In the genomic region with DNA sequence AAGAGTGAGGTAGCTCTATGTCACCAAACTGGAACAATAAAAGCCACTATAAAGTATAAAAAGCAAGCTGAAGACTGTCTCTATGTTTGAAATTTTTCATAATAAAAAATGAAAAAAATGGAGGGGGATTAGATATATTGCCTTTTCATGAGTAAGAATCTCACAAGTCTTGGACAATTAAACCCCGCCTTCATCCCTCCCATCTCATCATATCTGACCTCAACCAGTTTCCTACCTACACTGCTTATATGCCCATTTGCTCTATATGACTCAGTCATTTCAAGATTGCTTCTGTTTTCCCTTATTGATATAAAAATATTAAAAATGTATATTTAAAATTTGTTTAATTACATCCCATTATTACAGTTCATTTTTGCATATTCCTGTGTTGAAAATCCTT, we compare ENCODE assay signal across 15 cellular contexts. TPM values are rescaled to one million over a fixed set of nuclear protein-coding genes. Genes with fewer than 3 reads are reported as not detected.
DNase-seq lines count a peak whose midpoint lies in the region; ATAC-seq and TF ChIP-seq lines count a peak whose summit lies in the region.
"Had no signal": no experiment of that assay in that cellular context is flagged by ENCODE, and none has a peak within 500 bp of the region (broad histone marks: within the 10 kb centered on the region; RNA-seq: fewer than 3 reads in every experiment).

No MANE protein-coding gene starts in this region.

- peak overlapping the region; percentile 97 for H3K27ac Mint-ChIP-seq in CD4-positive, alpha-beta T cell
- H3K27ac Mint-ChIP-seq in T-cell (peak overlapping the region; percentile 19 to 58), CD14-positive monocyte (no peak overlapping the region)
- H3K27ac Mint-ChIP-seq in stimulated activated memory B cell treated with anti-CD40 and anti-IgM and Interleukin-4, amounts not matched to agents 10 μg/mL and 1 μg/mL and 100 μg/mL, for 72 hours: no peak overlapping the region

- no peaks in the 10 kb centered on the region for H3K27me3 Mint-ChIP-seq in CD4-positive, alpha-beta T cell
- no peaks in the 10 kb centered on the region for H3K27me3 Mint-ChIP-seq in T-cell
- H3K27me3 Mint-ChIP-seq in stimulated activated memory B cell treated with anti-CD40 and anti-IgM and Interleukin-4, amounts not matched to agents 10 μg/mL and 1 μg/mL and 100 μg/mL, for 72 hours: no peaks in the 10 kb centered on the region
- no peaks in the 10 kb centered on the region for H3K27me3 Mint-ChIP-seq in CD14-positive monocyte (ENCODE audit: low read depth in 3 of 3)
- H3K27me3 Mint-ChIP-seq: naive thymus-derived CD8-positive, alpha-beta T cell had no signal

- H3F3A ChIP-seq in GM23248 (ENCODE audit: insufficient read depth): peaks cover 26% of the 10 kb centered on the region

- H3K79me2 ChIP-seq in GM23248 (ENCODE audit: insufficient read depth): peaks cover 84% of the 10 kb centered on the region

- POLR2A ChIA-PET in CD4-positive, alpha-beta T cell (lab: Charles Lee): no interaction called here
- POLR2A ChIA-PET in T-cell (lab: Charles Lee): interaction anchor here (0.6 kb wide), 2 partner anchors 15 to 76 kb away, joined by 5 to 6 read pairs; no protein-coding TSS in a partner anchor

- H3K36me3 ChIP-seq in GM23248 (ENCODE audit: low read depth): no peaks in the 10 kb centered on the region
- no peaks in the 10 kb centered on the region for H3K36me3 ChIP-seq in ovary
- H3K36me3 ChIP-seq: tibial nerve had no signal

- intact Hi-C loops in CD4-positive, alpha-beta T cell (cut with DNase I, micrococcal nuclease): loop anchor here in 1 of 2 experiments (5.0 to 10.0 kb wide), 2 partner anchors 62 to 591 kb away; partner anchors contain the start of gene VARS2
- intact Hi-C loops in CD14-positive monocyte (cut with micrococcal nuclease): loop anchor here in 1 of 2 donors (10.0 kb wide), 1 partner anchor 259 kb away; the partner anchor contains the start of genes POLR1H and PPP1R11
- intact Hi-C loops in ovary (cut with DNase I): no loop called here

- no peak for TF ChIP-seq POLR2A in ovary (IDR thresholded peaks at IDR 0.05)

- DNase-seq in CD4-positive, alpha-beta T cell: no peak
- DNase-seq in GM23248 (peak; percentile 19), T-cell (no peak), epithelial cell of esophagus (ENCODE audit: low read depth) (peak; percentile 48), CD14-positive monocyte (ENCODE audit: low spot score) (no peak), ovary (no peak), medulla oblongata (ENCODE audit: extremely low spot score) (no peak)
- DNase-seq: amniotic stem cell; Caco-2; dermis blood vessel endothelial cell; foreskin fibroblast; left cardiac atrium; naive thymus-derived CD8-positive, alpha-beta T cell had no signal

- H3K4me3 ChIP-seq in GM23248: no peak overlapping the region
- no peak overlapping the region for H3K4me3 ChIP-seq in epithelial cell of esophagus (ENCODE audit: low read length)
- H3K4me3 ChIP-seq in ovary: no peak overlapping the region
- H3K4me3 ChIP-seq: tibial nerve had no signal

- TF ChIP-seq CTCF in CD4-positive, alpha-beta T cell (IDR thresholded peaks at IDR 0.05): no peak
- no peak for TF ChIP-seq CTCF in epithelial cell of esophagus (IDR thresholded peaks at IDR 0.05; ENCODE audit: insufficient read depth, low read depth, low read length, missing control alignments)
- no peak for TF ChIP-seq CTCF in CD14-positive monocyte (IDR thresholded peaks at IDR 0.05)
- no peak for TF ChIP-seq CTCF in ovary (IDR thresholded peaks at IDR 0.05)

- peak overlapping the region; percentile 39 for H3K4me3 Mint-ChIP-seq in CD4-positive, alpha-beta T cell
- H3K4me3 Mint-ChIP-seq in T-cell (peak overlapping the region in 2 of 3 donors; percentile 94 to 95), CD14-positive monocyte (no peak overlapping the region)
- no peak overlapping the region for H3K4me3 Mint-ChIP-seq in stimulated activated memory B cell treated with anti-CD40 and anti-IgM and Interleukin-4, amounts not matched to agents 10 μg/mL and 1 μg/mL and 100 μg/mL, for 72 hours

- H3K4me1 ChIP-seq in GM23248 (ENCODE audit: insufficient read depth) (peaks cover 40% of the 10 kb centered on the region), ovary (ENCODE audit: insufficient read depth) (peaks cover 5% of the 10 kb centered on the region)

- peaks cover 89% of the 10 kb centered on the region for H3K4me1 Mint-ChIP-seq in CD4-positive, alpha-beta T cell (ENCODE audit: low read depth)
- H3K4me1 Mint-ChIP-seq in T-cell (peaks cover 78 to 91% (median 81%) of the 10 kb centered on the region in 3 donors), CD14-positive monocyte (peaks cover 58% of the 10 kb centered on the region)
- peaks cover 72% of the 10 kb centered on the region for H3K4me1 Mint-ChIP-seq in stimulated activated memory B cell treated with anti-CD40 and anti-IgM and Interleukin-4, amounts not matched to agents 10 μg/mL and 1 μg/mL and 100 μg/mL, for 72 hours

- H3K9ac ChIP-seq in GM23248: no peak overlapping the region

- H3K9me2 ChIP-seq in GM23248 (ENCODE audit: insufficient read depth): no peaks in the 10 kb centered on the region

- H3K27ac ChIP-seq in CD4-positive, alpha-beta T cell (ENCODE audit: low read depth, low read length): no peak overlapping the region
- peak overlapping the region; percentile 66 for H3K27ac ChIP-seq in GM23248
- no peak overlapping the region for H3K27ac ChIP-seq in ovary
- H3K27ac ChIP-seq: tibial nerve had no signal

- TF ChIP-seq EP300 in ovary (IDR thresholded peaks at IDR 0.05): no peak

- peaks cover 50% of the 10 kb centered on the region for H3K36me3 Mint-ChIP-seq in CD4-positive, alpha-beta T cell (ENCODE audit: low read depth)
- peaks cover 11% of the 10 kb centered on the region for H3K36me3 Mint-ChIP-seq in T-cell
- H3K36me3 Mint-ChIP-seq in stimulated activated memory B cell treated with anti-CD40 and anti-IgM and Interleukin-4, amounts not matched to agents 10 μg/mL and 1 μg/mL and 100 μg/mL, for 72 hours: peaks cover 20% of the 10 kb centered on the region
- H3K36me3 Mint-ChIP-seq in CD14-positive monocyte: peaks cover 15 to 22% of the 10 kb centered on the region in 2 donors

- H4K20me1 ChIP-seq in GM23248 (ENCODE audit: insufficient read depth): no peaks in the 10 kb centered on the region; the same call in 1 of the 2 replicates

- H3K4me2 ChIP-seq in GM23248 (ENCODE audit: unreplicated experiment): no peak overlapping the region

- WGBS in GM23248 (ENCODE audit: low coverage in 1 of 2, low lambda C conversion rate in 2 of 2, missing lambda C conversion rate in 2 of 2), 2 experiments: 98 to 100% methylated on average over 1 of the region's 1 CpG
- 96 to 97% (median 97%) methylated on average over 1 of the region's 1 CpG for WGBS in ovary, 3 donors

- H3K27me3 ChIP-seq in CD4-positive, alpha-beta T cell (ENCODE audit: control insufficient read depth, insufficient read depth, low read length): no peaks in the 10 kb centered on the region
- no peaks in the 10 kb centered on the region for H3K27me3 ChIP-seq in GM23248 (replicated peaks; ENCODE audit: insufficient read depth)
- H3K27me3 ChIP-seq in ovary: no peaks in the 10 kb centered on the region
- H3K27me3 ChIP-seq: tibial nerve had no signal

- CTCF ChIA-PET in CD4-positive, alpha-beta T cell (lab: Charles Lee): interaction anchor here (1.3 kb wide), 1 partner anchor 130 kb away, joined by 3 read pairs; no protein-coding TSS in a partner anchor
- CTCF ChIA-PET in T-cell (lab: Charles Lee): no interaction called here

- no peak for ATAC-seq in CD4-positive, alpha-beta T cell (ENCODE audit: poor library complexity)
- no peak for ATAC-seq in T-cell (replicated peaks in 1 of 4)
- no peak for ATAC-seq in stimulated activated memory B cell treated with anti-CD40 and anti-IgM and Interleukin-4, amounts not matched to agents 10 μg/mL and 1 μg/mL and 100 μg/mL, for 72 hours
- ATAC-seq: left cardiac atrium; naive thymus-derived CD8-positive, alpha-beta T cell had no signal

- H3K9me3 ChIP-seq in CD4-positive, alpha-beta T cell (ENCODE audit: control insufficient read depth, low read length): no peaks in the 10 kb centered on the region
- H3K9me3 ChIP-seq in GM23248 (ENCODE audit: low read depth) (no peaks in the 10 kb centered on the region), ovary (no peaks in the 10 kb centered on the region)
- H3K9me3 ChIP-seq: Caco-2, tibial nerve had no signal

- no peaks in the 10 kb centered on the region for H3K9me3 Mint-ChIP-seq in CD4-positive, alpha-beta T cell
- H3K9me3 Mint-ChIP-seq in T-cell (no peaks in the 10 kb centered on the region), CD14-positive monocyte (no peaks in the 10 kb centered on the region)
- no peaks in the 10 kb centered on the region for H3K9me3 Mint-ChIP-seq in stimulated activated memory B cell treated with anti-CD40 and anti-IgM and Interleukin-4, amounts not matched to agents 10 μg/mL and 1 μg/mL and 100 μg/mL, for 72 hours
- H3K9me3 Mint-ChIP-seq: naive thymus-derived CD8-positive, alpha-beta T cell had no signal

- in situ Hi-C loops in GM23248 (cut with MboI): no loop called here

- no peak overlapping the region for H2AFZ ChIP-seq in GM23248

RNA-seq across cellular contexts. Expression of gene TRIM39, which starts 2.9 kb away (rescaled TPM):
- total RNA-seq in CD4-positive, alpha-beta T cell: 10 to 100 TPM; 38.2 to 38.3 TPM
- total RNA-seq in GM23248 (2014; rRNA removed; shearing (Covaris generic)): 9.6 and 29.1 TPM in 2 replicates
- 9.3 and 9.7 TPM in 2 replicates for polyA plus RNA-seq in GM23248 (2016; fragmentation: Nextera tagmentation; extraction: Ambion mirVana)
- total RNA-seq in T-cell: 10 to 100 TPM; 25.1 to 50.6 (median 29.5) TPM
- 1 to 10 TPM; 3.5 to 3.6 TPM for polyA plus RNA-seq in CD14-positive monocyte
- total RNA-seq in ovary: 10 to 100 TPM in 5 of 7 donors, 1 to 10 TPM in 2; 7.6 to 16.4 (median 14.3) TPM
- 10 to 100 TPM; 11.8 to 16.7 TPM for polyA plus RNA-seq in ovary

RNA-seq across cellular contexts. Expression of gene RPP21, which starts 21.1 kb away (rescaled TPM):
- 10 to 100 TPM; 42.8 to 51.9 TPM for total RNA-seq in CD4-positive, alpha-beta T cell
- total RNA-seq in GM23248 (2014; rRNA removed; shearing (Covaris generic)): 40.2 and 45.8 TPM in 2 replicates
- 63.4 and 67.2 TPM in 2 replicates for polyA plus RNA-seq in GM23248 (2016; fragmentation: Nextera tagmentation; extraction: Ambion mirVana)
- total RNA-seq in T-cell: 10 to 100 TPM; 38.4 to 64.6 (median 56.7) TPM
- polyA plus RNA-seq in CD14-positive monocyte: 10 to 100 TPM; 59.2 to 63.6 TPM
- 100 to 1,000 TPM in 1 of 7 donors, 10 to 100 TPM in 6; 31.0 to 104 (median 44.5) TPM for total RNA-seq in ovary
- 100 to 1,000 TPM in 1 of 2 donors, 10 to 100 TPM in 1; 14.2 to 106 TPM for polyA plus RNA-seq in ovary

Comparison
In these comparisons a context has a peak if more than half of its experiments do, and no peak if none do; other contexts are left out.
1. DNase-seq: peak in GM23248 (single experiment) and epithelial cell of esophagus (single experiment); none in CD4-positive, alpha-beta T cell (0 of 10), T-cell (0 of 34), CD14-positive monocyte (single experiment), ovary (0 of 5) and medulla oblongata (single experiment).
2. H3K27ac Mint-ChIP-seq: peak in CD4-positive, alpha-beta T cell (single experiment) and T-cell (2 of 2); none in stimulated activated memory B cell treated with anti-CD40 and anti-IgM and Interleukin-4, amounts not matched to agents 10 μg/mL and 1 μg/mL and 100 μg/mL, for 72 hours (single experiment) and CD14-positive monocyte (0 of 7).
3. H3K4me3 Mint-ChIP-seq: peak in CD4-positive, alpha-beta T cell (single experiment) and T-cell (2 of 3); none in stimulated activated memory B cell treated with anti-CD40 and anti-IgM and Interleukin-4, amounts not matched to agents 10 μg/mL and 1 μg/mL and 100 μg/mL, for 72 hours (single experiment) and CD14-positive monocyte (0 of 2).